22 cellular contexts compared by ENCODE assay signal in genomic region chr22:43636086-43636485, GRCh38.
"Had no signal": no experiment of that assay in that cellular context is flagged by ENCODE, and none has a peak within 500 bp of the region (broad histone marks: within the 10 kb centered on the region; RNA-seq: fewer than 3 reads in every experiment).

No MANE protein-coding gene starts in this region.

- H3K9me3 ChIP-seq: neutrophil, testis had no signal

- H3K27me3 ChIP-seq: neutrophil, testis, tibial nerve had no signal

- H3K4me1 ChIP-seq: testis, tibial nerve had no signal

- DNase-seq: effector CD4-positive, alpha-beta T cell; endodermal cell; erythroblast; foreskin melanocyte; head of caudate nucleus; left colon; left ventricle myocardium superior; mesendoderm; naive B cell; posterior cingulate gyrus; stimulated activated CD4-positive, alpha-beta T cell treated with anti-CD3 and anti-CD28 coated beads, Interleukin-2, amount 100 ng/mL, for 24 hours; stimulated activated CD4-positive, alpha-beta T cell treated with anti-CD3 and anti-CD28 coated beads, Interleukin-4, amount 100 ng/mL, for 4 hours; stimulated activated naive B cell treated with anti-CD40 and anti-IgM and Interleukin-4, amounts not matched to agents 10 μg/mL and 1 μg/mL and 100 μg/mL, for 72 hours; stimulated activated naive CD8-positive, alpha-beta T cell treated with anti-CD3 and anti-CD28 coated beads, Interleukin-15, amount 100 ng/mL, for 72 hours; testis had no signal

- H3K4me3 ChIP-seq: coronary artery, lung, testis, tibial nerve had no signal

- ATAC-seq: left colon; left ventricle myocardium superior; sciatic nerve; stimulated activated naive B cell treated with anti-CD40 and anti-IgM and Interleukin-4, amounts not matched to agents 10 μg/mL and 1 μg/mL and 100 μg/mL, for 72 hours; stimulated activated naive CD8-positive, alpha-beta T cell treated with anti-CD3 and anti-CD28 coated beads, Interleukin-15, amount 100 ng/mL, for 72 hours had no signal

- FAIRE-seq: endothelial cell of umbilical vein had no signal

- H3K36me3 ChIP-seq: neutrophil had no signal

- H3K27me3 Mint-ChIP-seq: stimulated activated naive CD8-positive, alpha-beta T cell treated with anti-CD3 and anti-CD28 coated beads, Interleukin-15, amount 100 ng/mL, for 72 hours had no signal

- H3K27ac ChIP-seq: coronary artery, neutrophil, testis, tibial nerve had no signal

- H3K27ac Mint-ChIP-seq: endodermal cell; nephron; stimulated activated naive B cell treated with anti-CD40 and anti-IgM and Interleukin-4, amounts not matched to agents 10 μg/mL and 1 μg/mL and 100 μg/mL, for 72 hours; stimulated activated naive CD8-positive, alpha-beta T cell treated with anti-CD3 and anti-CD28 coated beads, Interleukin-15, amount 100 ng/mL, for 72 hours had no signal

- H3K4me3 Mint-ChIP-seq: endodermal cell; naive B cell; nephron; stimulated activated naive B cell treated with anti-CD40 and anti-IgM and Interleukin-4, amounts not matched to agents 10 μg/mL and 1 μg/mL and 100 μg/mL, for 72 hours; stimulated activated naive CD8-positive, alpha-beta T cell treated with anti-CD3 and anti-CD28 coated beads, Interleukin-15, amount 100 ng/mL, for 72 hours had no signal

- H3K4me1 Mint-ChIP-seq: endodermal cell; naive B cell; nephron; stimulated activated naive B cell treated with anti-CD40 and anti-IgM and Interleukin-4, amounts not matched to agents 10 μg/mL and 1 μg/mL and 100 μg/mL, for 72 hours; stimulated activated naive CD8-positive, alpha-beta T cell treated with anti-CD3 and anti-CD28 coated beads, Interleukin-15, amount 100 ng/mL, for 72 hours had no signal
